ENCODE assay signal across 1 cellular context in genomic region chr19:9786819-9787218, GRCh38.
A peak's percentile ranks its signal among the peaks of the same experiment; 100 is the strongest.
TF ChIP-seq lines count a peak whose summit lies in the region.

No MANE protein-coding gene starts in this region.

TF ChIP-seq in HepG2, 621 proteins besides CTCF, POLR2A, EP300 and RAD21:
- TF ChIP-seq ZNF883 (CRISPR knock-in tag; IDR thresholded peaks at IDR 0.05; ENCODE audit: not compliant biosample characterization) (peak; percentile 43), ZFYVE20 (CRISPR knock-in tag; IDR thresholded peaks at IDR 0.05; ENCODE audit: borderline replicate concordance, low read depth) (no peak)
